Comparison of ENCODE assay signal across 9 cellular contexts in genomic region chr4:24582235-24582863, GRCh38. TPM values are rescaled to one million over a fixed set of nuclear protein-coding genes. Genes with fewer than 3 reads are reported as not detected.
DNase-seq lines count a peak whose midpoint lies in the region; ATAC-seq, FAIRE-seq and TF ChIP-seq lines count a peak whose summit lies in the region.
"Had no signal": no experiment of that assay in that cellular context is flagged by ENCODE, and none has a peak within 500 bp of the region (broad histone marks: within the 10 kb centered on the region; RNA-seq: fewer than 3 reads in every experiment).

No MANE protein-coding gene starts in this region.

- TF ChIP-seq CTCF in ascending aorta (IDR thresholded peaks at IDR 0.05) (no peak), kidney (IDR thresholded peaks at IDR 0.05; ENCODE audit: borderline replicate concordance, extremely low read depth, insufficient read depth) (no peak), upper lobe of left lung (IDR thresholded peaks at IDR 0.05) (no peak)

- TF ChIP-seq EP300 in upper lobe of left lung (IDR thresholded peaks at IDR 0.05): no peak

- peaks cover 13 to 36% of the 10 kb centered on the region in 2 donors for H3K36me3 Mint-ChIP-seq in activated T-cell treated with anti-CD3 and anti-CD28 coated beads, Interleukin-2, amount 50 U/mL, for 72 hours (ENCODE audit: insufficient read depth in 2 of 2)

- no peaks in the 10 kb centered on the region for H3K9me3 ChIP-seq in ascending aorta
- no peaks in the 10 kb centered on the region for H3K9me3 ChIP-seq in kidney (ENCODE audit: control insufficient read depth in 1 of 2, low read length in 2 of 2)
- no peaks in the 10 kb centered on the region for H3K9me3 ChIP-seq in upper lobe of left lung

- H3K4me3 Mint-ChIP-seq in activated T-cell treated with anti-CD3 and anti-CD28 coated beads, Interleukin-2, amount 50 U/mL, for 72 hours: peak overlapping the region; percentile 92 to 99

- no peak for FAIRE-seq in kidney (lab: Jason Lieb, UNC)

- peaks cover 63% of the 10 kb centered on the region for H3K4me1 Mint-ChIP-seq in activated T-cell treated with anti-CD3 and anti-CD28 coated beads, Interleukin-2, amount 50 U/mL, for 72 hours (ENCODE audit: low read depth)

- peak overlapping the region; percentile 94 to 98 for H3K4me3 ChIP-seq in ascending aorta
- peak overlapping the region; percentile 79 to 91 for H3K4me3 ChIP-seq in kidney (ENCODE audit: low read length in 2 of 2)
- peak overlapping the region in 3 of 4 donors; percentile 68 to 94 (median 83) for H3K4me3 ChIP-seq in upper lobe of left lung

- no peaks in the 10 kb centered on the region for H3K27me3 ChIP-seq in ascending aorta
- H3K27me3 ChIP-seq in upper lobe of left lung: no peaks in the 10 kb centered on the region

- peak overlapping the region; percentile 99 for H3K27ac Mint-ChIP-seq in activated T-cell treated with anti-CD3 and anti-CD28 coated beads, Interleukin-2, amount 50 U/mL, for 72 hours

- H3K27ac ChIP-seq in ascending aorta (no peak overlapping the region), kidney (ENCODE audit: low read depth in 2 of 2, low read length in 2 of 2) (no peak overlapping the region), upper lobe of left lung (peak overlapping the region in 3 of 4 donors; percentile 46 to 98 (median 98))

- no peaks in the 10 kb centered on the region for H3K27me3 Mint-ChIP-seq in activated T-cell treated with anti-CD3 and anti-CD28 coated beads, Interleukin-2, amount 50 U/mL, for 72 hours (ENCODE audit: low read depth)

- no peak for TF ChIP-seq POLR2A in upper lobe of left lung (IDR thresholded peaks at IDR 0.05)

- H3K9ac ChIP-seq in kidney (ENCODE audit: low read length in 2 of 2): peak overlapping the region in 1 of 2 donors; percentile 56

- no peak for DNase-seq in activated T-cell treated with anti-CD3 and anti-CD28 coated beads, Interleukin-2, amount 50 U/mL, for 72 hours
- DNase-seq in activated T-cell treated with anti-CD3 and anti-CD28 coated beads for 4 hours: no peak
- DNase-seq in ascending aorta (ENCODE audit: low spot score in 2 of 2): no peak
- DNase-seq in kidney: no peak
- DNase-seq in upper lobe of left lung: no peak
- no peak for DNase-seq in kidney tubule cell (ENCODE audit: low spot score)
- DNase-seq in DMS79 treated with DMSO at 0.1 percent for 48 hours (lab: John Stamatoyannopoulos, UW): no peak
- DNase-seq in NCI-H1694 (lab: John Stamatoyannopoulos, UW): no peak
- DNase-seq: posterior cingulate gyrus had no signal

- WGBS in upper lobe of left lung, 2 donors: 16 to 20% methylated on average over 6 of the region's 6 CpGs

- no peak for ATAC-seq in activated T-cell treated with anti-CD3 and anti-CD28 coated beads, Interleukin-2, amount 50 U/mL, for 72 hours (replicated peaks in 1 of 2)
- no peak for ATAC-seq in upper lobe of left lung (ENCODE audit: low FRiP score in 2 of 2)

- H3K36me3 ChIP-seq in ascending aorta: no peaks in the 10 kb centered on the region
- H3K36me3 ChIP-seq in kidney (ENCODE audit: control insufficient read depth in 1 of 2, insufficient read depth in 2 of 2, low read length in 2 of 2): no peaks in the 10 kb centered on the region
- peaks cover 0 to 12% (median 0%) of the 10 kb centered on the region in 4 donors for H3K36me3 ChIP-seq in upper lobe of left lung

- H3K9me3 Mint-ChIP-seq in activated T-cell treated with anti-CD3 and anti-CD28 coated beads, Interleukin-2, amount 50 U/mL, for 72 hours: no peaks in the 10 kb centered on the region

- intact Hi-C loops in ascending aorta (cut with DNase I) (loop anchor here (5.0 to 10.0 kb wide), 5 partner anchors 72 to 580 kb away; partner anchors contain the start of gene SEPSECS), kidney (cut with DNase I) (no loop called here)

- H3K4me1 ChIP-seq in ascending aorta: peaks cover 5 to 16% of the 10 kb centered on the region in 2 donors
- peaks cover 4 to 7% of the 10 kb centered on the region in 2 donors for H3K4me1 ChIP-seq in kidney (ENCODE audit: control insufficient read depth in 1 of 2, insufficient read depth in 1 of 2, low read depth in 1 of 2, low read length in 2 of 2)
- H3K4me1 ChIP-seq in upper lobe of left lung: peaks cover 39 to 55% (median 44%) of the 10 kb centered on the region in 4 donors

RNA-seq across cellular contexts. Expression of gene DHX15, which starts 2.0 kb away (rescaled TPM):
- 100 to 1,000 TPM; 145 to 150 TPM for total RNA-seq in activated T-cell treated with anti-CD3 and anti-CD28 coated beads, Interleukin-2, amount 50 U/mL, for 72 hours
- total RNA-seq in ascending aorta (46.6 TPM), kidney (120 TPM), upper lobe of left lung (100 to 1,000 TPM in 3 of 6 donors, 10 to 100 TPM in 3; 83.8 to 201 (median 107) TPM)
- 53.4 TPM for polyA plus RNA-seq in kidney (ENCODE audit: insufficient read depth, low read depth, low replicate concordance)

Comparison
In these comparisons a context has a peak if more than half of its experiments do, and no peak if none do; other contexts are left out.
1. H3K27ac ChIP-seq: peak in upper lobe of left lung (3 of 4); none in ascending aorta (0 of 2) and kidney (0 of 2).
2. Peak in every context shown above with its lines, with median percentiles within 50 percentile points of each other: H3K4me3 ChIP-seq.